In the genomic region with DNA sequence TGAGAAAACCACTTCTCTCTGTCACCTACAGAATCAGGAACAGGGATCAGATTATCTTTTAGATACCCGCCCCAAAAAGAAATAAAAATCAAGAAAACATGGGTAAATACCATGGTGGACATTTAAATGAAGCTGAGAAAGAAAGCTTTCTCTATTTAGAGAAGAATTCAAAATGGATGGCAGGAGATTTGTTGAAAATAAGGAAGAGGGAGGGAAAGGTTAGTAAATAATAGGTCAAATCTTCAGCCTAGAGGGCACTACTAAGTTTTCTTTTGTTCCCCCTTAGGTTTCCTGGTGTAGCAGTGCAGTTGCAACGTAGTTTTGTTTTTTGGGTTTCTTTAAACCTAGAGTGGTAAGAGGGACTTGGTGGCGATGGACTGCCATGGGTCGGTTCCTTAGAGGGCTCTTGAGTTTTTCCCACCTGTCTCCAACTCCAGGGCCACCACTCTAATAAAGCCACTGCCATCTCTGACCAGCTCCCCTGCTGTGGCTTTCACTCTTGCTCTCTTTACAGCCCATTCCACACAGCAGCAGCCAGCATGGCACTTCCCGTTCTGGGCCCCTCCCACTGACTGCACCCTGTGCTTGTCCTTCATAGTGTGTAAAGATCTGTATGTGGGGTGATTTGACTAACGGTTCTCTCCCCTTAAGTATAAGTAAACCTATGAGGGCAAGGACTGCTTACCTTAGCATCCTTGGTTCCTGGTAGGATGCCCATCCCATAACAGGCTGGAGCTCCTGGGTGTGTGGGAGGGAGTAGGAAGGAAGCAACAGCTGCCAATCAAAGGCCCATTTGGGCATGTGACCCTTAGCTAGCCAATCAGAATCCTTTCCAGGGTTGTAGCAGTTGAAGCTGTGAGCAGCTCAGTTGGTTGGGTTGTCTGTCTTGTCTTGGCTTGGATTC, we compare ENCODE assay signal across 8 cellular contexts.
DNase-seq lines count a peak whose midpoint lies in the region; ATAC-seq and TF ChIP-seq lines count a peak whose summit lies in the region.

No MANE protein-coding gene starts in this region.

- H3K9me3 Mint-ChIP-seq in effector memory CD8-positive, alpha-beta T cell: no peaks in the 10 kb centered on the region

- in situ Hi-C loops in SK-MEL-5 (cut with HindIII; ENCODE audit: low pct_unique_long_range_greater_than_20kb, low sequenced_read_pairs) (loop anchor here (25.0 kb wide), 2 partner anchors 288 to 312 kb away; no protein-coding TSS in a partner anchor), brain microvascular endothelial cell (cut with HindIII; ENCODE audit: low pct_ligation_motif_present, low sequenced_read_pairs) (no loop called here)

- ATAC-seq in GM19455 (IDR thresholded peaks at IDR 0.05; ENCODE audit: unreplicated experiment) (peak; percentile 81), HG03280 (IDR thresholded peaks at IDR 0.05; ENCODE audit: unreplicated experiment) (peak; percentile 82)
- peak; percentile 76 for ATAC-seq in effector memory CD8-positive, alpha-beta T cell (replicated peaks)

- H3K27ac ChIP-seq in brain microvascular endothelial cell: no peak overlapping the region

- H3K4me1 Mint-ChIP-seq in effector memory CD8-positive, alpha-beta T cell (ENCODE audit: low read depth in 2 of 2): peaks cover 9 to 25% of the 10 kb centered on the region in 2 donors

- no peaks in the 10 kb centered on the region for H3K36me3 Mint-ChIP-seq in effector memory CD8-positive, alpha-beta T cell (ENCODE audit: insufficient read depth)

- H3K27ac Mint-ChIP-seq in effector memory CD8-positive, alpha-beta T cell: no peak overlapping the region

- DNase-seq in GM06990 (ENCODE audit: extremely low read depth, insufficient read length) (peak; percentile 82), SK-MEL-5 (ENCODE audit: low read depth, low spot score) (peak; percentile 43), superior temporal gyrus (ENCODE audit: extremely low spot score) (no peak), brain microvascular endothelial cell (no peak)
- DNase-seq in effector memory CD8-positive, alpha-beta T cell: peak in 1 of 3 experiments; percentile 18
- DNase-seq in stimulated activated CD4-positive, alpha-beta T cell treated with anti-CD3 and anti-CD28 coated beads, Interleukin-1b, Interleukin-23, amount 100 ng/mL, for 48 hours: peak; percentile 31

- H3K4me3 Mint-ChIP-seq in effector memory CD8-positive, alpha-beta T cell: peak overlapping the region; percentile 35 to 60

- TF ChIP-seq CTCF in GM06990 (IDR thresholded peaks at IDR 0.05; ENCODE audit: insufficient read depth, low read length, poor library complexity, severe bottlenecking) (no peak), brain microvascular endothelial cell (IDR thresholded peaks at IDR 0.05; ENCODE audit: low read depth, low read length, missing control alignments) (no peak)

- H3K36me3 ChIP-seq in GM06990 (ENCODE audit: control insufficient read depth, insufficient read depth, low read length): no peaks in the 10 kb centered on the region; the same call in 1 of the 2 replicates
- H3K36me3 ChIP-seq in brain microvascular endothelial cell (replicated peaks): no peaks in the 10 kb centered on the region

- peaks cover 0 to 12% of the 10 kb centered on the region in 2 donors for H3K27me3 Mint-ChIP-seq in effector memory CD8-positive, alpha-beta T cell

- peak overlapping the region; percentile 62 for H3K4me3 ChIP-seq in GM06990 (replicated peaks; ENCODE audit: low read depth, low read length)
- no peak overlapping the region for H3K4me3 ChIP-seq in brain microvascular endothelial cell (ENCODE audit: low read depth, low read length)

- no peaks in the 10 kb centered on the region for H3K27me3 ChIP-seq in GM06990 (replicated peaks; ENCODE audit: control insufficient read depth, insufficient read depth, low read length)
- no peaks in the 10 kb centered on the region for H3K27me3 ChIP-seq in brain microvascular endothelial cell (replicated peaks)

Comparison
In these comparisons a context has a peak if more than half of its experiments do, and no peak if none do; other contexts are left out.
1. DNase-seq: peak in GM06990 (single experiment), SK-MEL-5 (single experiment) and stimulated activated CD4-positive, alpha-beta T cell treated with anti-CD3 and anti-CD28 coated beads, Interleukin-1b, Interleukin-23, amount 100 ng/mL, for 48 hours (single experiment); none in superior temporal gyrus (single experiment) and brain microvascular endothelial cell (single experiment).
2. Peak in every context shown above with its lines, with median percentiles within 50 percentile points of each other: ATAC-seq.